In genomic region chr20:30500829-30501440, GRCh38 we compare ENCODE assay signal across 16 cellular contexts.
DNase-seq lines count a peak whose midpoint lies in the region; ATAC-seq and TF ChIP-seq lines count a peak whose summit lies in the region.
"Had no signal": no experiment of that assay in that cellular context is flagged by ENCODE, and none has a peak within 500 bp of the region (broad histone marks: within the 10 kb centered on the region; RNA-seq: fewer than 3 reads in every experiment).

No MANE protein-coding gene starts in this region.

- TF ChIP-seq CTCF in VCaP (conservative IDR thresholded peaks at IDR 0.05) = peak; percentile 21; the same call in 1 of the 2 replicates

- H3K9me3 ChIP-seq in HUES6 (ENCODE audit: control insufficient read depth, insufficient read depth, low read depth, low read length) (peaks cover 32% of the 10 kb centered on the region; the same call in 1 of the 2 replicates), aorta (ENCODE audit: control insufficient read depth, low read length) (no peaks in the 10 kb centered on the region)

- H3K27ac ChIP-seq in HUES6 (ENCODE audit: low read depth, low read length) (no peak overlapping the region), VCaP (no peak overlapping the region), aorta (ENCODE audit: low read depth in 1 of 2, low read length in 2 of 2) (no peak overlapping the region)

- H3K4me1 ChIP-seq in HUES6 (ENCODE audit: control insufficient read depth, insufficient read depth, low read length) (peaks cover 14% of the 10 kb centered on the region; the same call in 1 of the 2 replicates), aorta (ENCODE audit: control insufficient read depth in 1 of 2, insufficient read depth in 2 of 2, low read length in 2 of 2) (no peaks in the 10 kb centered on the region)

- 74 to 75% methylated on average over 23 of the region's 23 CpGs for WGBS in aorta, 2 donors

- H3K4me3 ChIP-seq in HUES6 (ENCODE audit: low read depth, low read length) (no peak overlapping the region), aorta (ENCODE audit: low read length in 2 of 2) (no peak overlapping the region)

- DNase-seq in DMS 273 (lab: John Stamatoyannopoulos, UW; ENCODE audit: unreplicated experiment) = peak; percentile 13
- DNase-seq in DMS 273 treated with DMSO at 0.1 percent for 48 hours (lab: John Stamatoyannopoulos, UW) = no peak
- DNase-seq in retina = peak; percentile 15
- no peak for DNase-seq in aorta
- no peak for DNase-seq in GOT3 (lab: John Stamatoyannopoulos, UW)
- DNase-seq: 8988T; DMS79; KG1; NCI-H1092 treated with DMSO at 0.1 percent for 48 hours; NCI-H226; NCI-H510A treated with DMSO at 0.1 percent for 48 hours; NK-92 treated with Interleukin-12 subunit alpha and Interleukin-12 subunit beta, amount 100 ng/mL, for 24 hours; Right ventricle myocardium superior had no signal

- intact Hi-C loops in aorta (cut with DNase I) = no loop called here

- H3K36me3 ChIP-seq in HUES6 (ENCODE audit: control insufficient read depth, insufficient read depth, low read length) (no peaks in the 10 kb centered on the region), aorta (ENCODE audit: control insufficient read depth in 1 of 2, insufficient read depth in 2 of 2, low read length in 1 of 2) (no peaks in the 10 kb centered on the region)

- peak overlapping the region; percentile 33 for H3K9ac ChIP-seq in HUES6 (ENCODE audit: low read length)

- H3K27me3 ChIP-seq in HUES6 (ENCODE audit: control insufficient read depth, insufficient read depth, low read length) (peaks cover 5% of the 10 kb centered on the region; the same call in 1 of the 2 replicates), aorta (ENCODE audit: control insufficient read depth in 1 of 2, insufficient read depth in 2 of 2, low read length in 1 of 2) (no peaks in the 10 kb centered on the region)

- ATAC-seq in aorta (ENCODE audit: low FRiP score) (no peak), GM19035 (IDR thresholded peaks at IDR 0.05; ENCODE audit: unreplicated experiment) (no peak)

Comparison
In these comparisons a context has a peak if more than half of its experiments do, and no peak if none do; other contexts are left out.
1. DNase-seq: peak in DMS 273 (single experiment) and retina (single experiment); none in DMS 273 treated with DMSO at 0.1 percent for 48 hours (single experiment), aorta (0 of 2) and GOT3 (single experiment).